In genomic region chr17:35345445-35345925, GRCh38 we compare ENCODE assay signal across 7 cellular contexts. TPM values are rescaled to one million over a fixed set of nuclear protein-coding genes. Genes with fewer than 3 reads are reported as not detected.
DNase-seq lines count a peak whose midpoint lies in the region; TF ChIP-seq lines count a peak whose summit lies in the region.

No MANE protein-coding gene starts in this region.

- H3K9ac ChIP-seq in HUES6 (ENCODE audit: low read length), result no peak overlapping the region

- H3K4me1 ChIP-seq in HUES6 (ENCODE audit: control insufficient read depth, insufficient read depth, low read length) (no peaks in the 10 kb centered on the region), stomach (peaks cover 8 to 20% (median 19%) of the 10 kb centered on the region in 4 donors), BE2C (no peaks in the 10 kb centered on the region)

- peaks cover 57% of the 10 kb centered on the region for H3K27me3 ChIP-seq in HUES6 (ENCODE audit: control insufficient read depth, insufficient read depth, low read length)
- H3K27me3 ChIP-seq in kidney epithelial cell (ENCODE audit: control insufficient read depth, insufficient read depth, low read length), result peaks cover 28% of the 10 kb centered on the region
- peaks cover 5 to 38% (median 10%) of the 10 kb centered on the region in 3 donors for H3K27me3 ChIP-seq in stomach
- H3K27me3 ChIP-seq in BE2C, result peaks cover 49% of the 10 kb centered on the region

- H3K27me3 Mint-ChIP-seq in brain, result peaks cover 75% of the 10 kb centered on the region

- intact Hi-C loops in stomach (cut with DNase I; ENCODE audit: low total_unique reads), result no loop called here

- H3K4me3 Mint-ChIP-seq in brain, result peak overlapping the region in 4 of 5 experiments; percentile 52 to 80 (median 71)

- H3K27ac ChIP-seq in HUES6 (ENCODE audit: low read depth, low read length), result no peak overlapping the region
- peak overlapping the region; percentile 62 to 78 (median 68) for H3K27ac ChIP-seq in stomach

- WGBS in stomach, 5 donors, result 15 to 19% (median 18%) methylated on average over 22 to 25 of the region's 25 CpGs

- DNase-seq in kidney epithelial cell (ENCODE audit: low read depth), result no peak
- DNase-seq in stomach, result no peak
- no peak for DNase-seq in BE2C
- no peak for DNase-seq in NCI-H1436 (lab: John Stamatoyannopoulos, UW)
- DNase-seq in kidney glomerular epithelial cell (lab: John Stamatoyannopoulos, UW), result no peak

- H3K36me3 ChIP-seq in HUES6 (ENCODE audit: control insufficient read depth, insufficient read depth, low read length), result no peaks in the 10 kb centered on the region
- no peaks in the 10 kb centered on the region for H3K36me3 ChIP-seq in kidney epithelial cell (ENCODE audit: control insufficient read depth, insufficient read depth, low read length)
- H3K36me3 ChIP-seq in stomach, result no peaks in the 10 kb centered on the region
- H3K36me3 ChIP-seq in BE2C, result no peaks in the 10 kb centered on the region

- H3K4me3 ChIP-seq in HUES6 (ENCODE audit: low read depth, low read length), result peak overlapping the region; percentile 73
- H3K4me3 ChIP-seq in kidney epithelial cell (ENCODE audit: low read depth, low read length), result peak overlapping the region; percentile 11
- peak overlapping the region; percentile 40 to 48 (median 46) for H3K4me3 ChIP-seq in stomach
- no peak overlapping the region for H3K4me3 ChIP-seq in BE2C (ENCODE audit: low read depth, low read length)

- no peak for TF ChIP-seq CTCF in brain (conservative IDR thresholded peaks at IDR 0.05)
- no peak for TF ChIP-seq CTCF in kidney epithelial cell (IDR thresholded peaks at IDR 0.05; ENCODE audit: insufficient read depth, low read length, poor library complexity, severe bottlenecking)
- TF ChIP-seq CTCF in stomach (IDR thresholded peaks at IDR 0.05), result no peak
- TF ChIP-seq CTCF in BE2C (IDR thresholded peaks at IDR 0.05; ENCODE audit: low read depth, low read length), result no peak

- H3K9me3 Mint-ChIP-seq in brain, result peaks cover 4 to 18% (median 10%) of the 10 kb centered on the region in 5 experiments

- 0 out of 2 replicates have a peak, but pooled peaks cover 4% of the 10 kb centered on the region for H3K9me3 ChIP-seq in HUES6 (ENCODE audit: control insufficient read depth, insufficient read depth, low read depth, low read length)
- H3K9me3 ChIP-seq in stomach, result peaks cover 0 to 16% (median 8%) of the 10 kb centered on the region in 4 donors
- no peaks in the 10 kb centered on the region for H3K9me3 ChIP-seq in BE2C

- peaks cover 11% of the 10 kb centered on the region for H3K4me1 Mint-ChIP-seq in brain

- no peak for TF ChIP-seq EP300 in stomach (IDR thresholded peaks at IDR 0.05)

- H3K36me3 Mint-ChIP-seq in brain, result no peaks in the 10 kb centered on the region

- no peak overlapping the region for H3K27ac Mint-ChIP-seq in brain

- no peak for TF ChIP-seq POLR2A in stomach (IDR thresholded peaks at IDR 0.05)

RNA-seq across cellular contexts. Expression of gene SLFN11, which starts 27.9 kb away (rescaled TPM):
- polyA plus RNA-seq in brain (ENCODE audit: insufficient read depth, low read depth, low replicate concordance) (2.4 TPM), stomach (1 to 10 TPM; 2.4 to 7.8 (median 4.9) TPM)
- total RNA-seq in kidney epithelial cell (0.04 and 0.27 TPM in 2 replicates), stomach (10 to 100 TPM in 2 of 5 donors, 1 to 10 TPM in 2, under 1 TPM in 1; 0.89 to 38.5 (median 7.2) TPM)
- not detected for polyA plus RNA-seq in BE2C (2012; ENCODE audit: insufficient read depth, insufficient read length, low read depth)
